In the genomic region with DNA sequence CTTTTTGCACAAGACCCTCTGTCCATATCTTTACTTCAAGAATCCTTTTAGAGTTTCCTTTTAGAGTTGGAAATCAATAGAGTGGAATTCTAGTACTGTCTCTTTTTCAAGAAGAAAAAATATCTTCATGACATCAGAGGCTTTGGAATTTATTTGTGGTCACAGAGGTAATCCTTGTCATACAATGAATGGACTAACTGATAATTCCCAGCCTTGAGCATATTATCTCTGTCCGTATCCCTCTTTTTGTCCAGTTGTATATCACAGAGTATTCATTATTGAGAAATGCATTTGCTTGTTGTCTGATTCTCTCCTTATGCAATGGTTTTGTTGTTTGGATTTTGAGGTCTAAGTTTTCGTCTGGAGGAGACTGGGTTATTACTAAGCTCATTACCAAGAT, we compare ENCODE assay signal across 32 cellular contexts.
A peak's percentile ranks its signal among the peaks of the same experiment; 100 is the strongest.
DNase-seq lines count a peak whose midpoint lies in the region; ATAC-seq, FAIRE-seq and TF ChIP-seq lines count a peak whose summit lies in the region.
"Had no signal": no experiment of that assay in that cellular context is flagged by ENCODE, and none has a peak within 500 bp of the region (broad histone marks: within the 10 kb centered on the region; RNA-seq: fewer than 3 reads in every experiment).

No MANE protein-coding gene starts in this region.

- CTCF ChIA-PET in activated CD8-positive, alpha-beta memory T cell treated with anti-CD3 and anti-CD28 coated beads, Interleukin-2, amount 10 ng/mL, durations not matched to agents 7 days and 5 days (lab: Charles Lee) = no interaction called here

- H3K27ac ChIP-seq in brain microvascular endothelial cell = no peak overlapping the region
- H3K27ac ChIP-seq in smooth muscle cell (ENCODE audit: low read depth) = peak overlapping the region; percentile 29
- H3K27ac ChIP-seq: adrenal gland, breast epithelium, esophagus squamous epithelium, gastrocnemius medialis, hepatocyte, parathyroid adenoma, upper lobe of right lung had no signal

- no peaks in the 10 kb centered on the region for H4K20me1 ChIP-seq in smooth muscle cell (ENCODE audit: low read depth)

- no peak for ATAC-seq in activated CD8-positive, alpha-beta memory T cell treated with anti-CD3 and anti-CD28 coated beads, Interleukin-2, amount 10 ng/mL, durations not matched to agents 7 days and 5 days
- ATAC-seq: gastrocnemius medialis, left cardiac atrium, upper lobe of right lung had no signal

- no peaks in the 10 kb centered on the region for H3K9me3 ChIP-seq in smooth muscle cell (replicated peaks; ENCODE audit: low read depth)
- H3K9me3 ChIP-seq: adrenal gland, breast epithelium, esophagus squamous epithelium, gastrocnemius medialis, HAP-1, upper lobe of right lung had no signal

- no peaks in the 10 kb centered on the region for H3F3A ChIP-seq in smooth muscle cell (ENCODE audit: low read depth)

- no peaks in the 10 kb centered on the region for H3K36me3 Mint-ChIP-seq in activated CD8-positive, alpha-beta memory T cell treated with anti-CD3 and anti-CD28 coated beads, Interleukin-2, amount 10 ng/mL, durations not matched to agents 7 days and 5 days
- H3K36me3 Mint-ChIP-seq: CD4-positive, CD25-positive, alpha-beta regulatory T cell had no signal

- no peak overlapping the region for H3K4me3 Mint-ChIP-seq in activated CD8-positive, alpha-beta memory T cell treated with anti-CD3 and anti-CD28 coated beads, Interleukin-2, amount 10 ng/mL, durations not matched to agents 7 days and 5 days
- H3K4me3 Mint-ChIP-seq: activated CD4-positive, alpha-beta memory T cell treated with anti-CD3 and anti-CD28 coated beads, Interleukin-2, amount 10 ng/mL, durations not matched to agents 7 days and 5 days; activated T-helper 1 cell treated with anti-CD3 and anti-CD28 coated beads, Interleukin-12 subunit alpha, Interleukin-12 subunit beta, Interleukin-2, Interleukin-4 antibody, amounts not matched to agents 30 ng/mL and 10 ng/mL and 1 ng/mL, durations not matched to agents 14 hours and 24 hours and 36 hours; CD4-positive, CD25-positive, alpha-beta regulatory T cell had no signal

- H3K9me3 Mint-ChIP-seq in activated CD8-positive, alpha-beta memory T cell treated with anti-CD3 and anti-CD28 coated beads, Interleukin-2, amount 10 ng/mL, durations not matched to agents 7 days and 5 days (ENCODE audit: low read depth) = no peaks in the 10 kb centered on the region
- H3K9me3 Mint-ChIP-seq: activated CD4-positive, alpha-beta memory T cell treated with anti-CD3 and anti-CD28 coated beads, Interleukin-2, amount 10 ng/mL, durations not matched to agents 7 days and 5 days; activated T-helper 1 cell treated with anti-CD3 and anti-CD28 coated beads, Interleukin-12 subunit alpha, Interleukin-12 subunit beta, Interleukin-2, Interleukin-4 antibody, amounts not matched to agents 30 ng/mL and 10 ng/mL and 1 ng/mL, durations not matched to agents 14 hours and 24 hours and 36 hours had no signal

- in situ Hi-C loops in brain microvascular endothelial cell (cut with HindIII; ENCODE audit: low pct_ligation_motif_present, low sequenced_read_pairs) = no loop called here

- H3K4me3 ChIP-seq in brain microvascular endothelial cell (ENCODE audit: low read depth, low read length) (no peak overlapping the region), smooth muscle cell (no peak overlapping the region)
- H3K4me3 ChIP-seq: adrenal gland, breast epithelium, esophagus squamous epithelium, gastrocnemius medialis, HAP-1, hepatocyte, upper lobe of right lung had no signal

- no peaks in the 10 kb centered on the region for H3K36me3 ChIP-seq in brain microvascular endothelial cell (replicated peaks)
- no peaks in the 10 kb centered on the region for H3K36me3 ChIP-seq in smooth muscle cell (ENCODE audit: low read depth)
- H3K36me3 ChIP-seq: adrenal gland, breast epithelium, esophagus squamous epithelium, gastrocnemius medialis, HAP-1, upper lobe of right lung had no signal

- no peak for FAIRE-seq in RCC 7860 (lab: Jason Lieb, UNC)
- FAIRE-seq: GM12891, small intestine had no signal

- peak overlapping the region; percentile 61 for H3K4me2 ChIP-seq in smooth muscle cell
- H3K4me2 ChIP-seq: hepatocyte had no signal

- no peak overlapping the region for H3K9ac ChIP-seq in smooth muscle cell (ENCODE audit: low read depth)
- H3K9ac ChIP-seq: parathyroid adenoma had no signal

- H3K79me2 ChIP-seq in smooth muscle cell (ENCODE audit: low read depth) = no peaks in the 10 kb centered on the region
- H3K79me2 ChIP-seq: hepatocyte, parathyroid adenoma had no signal

- H3K4me1 Mint-ChIP-seq in activated CD8-positive, alpha-beta memory T cell treated with anti-CD3 and anti-CD28 coated beads, Interleukin-2, amount 10 ng/mL, durations not matched to agents 7 days and 5 days = no peaks in the 10 kb centered on the region
- H3K4me1 Mint-ChIP-seq: activated CD4-positive, alpha-beta memory T cell treated with anti-CD3 and anti-CD28 coated beads, Interleukin-2, amount 10 ng/mL, durations not matched to agents 7 days and 5 days; CD4-positive, CD25-positive, alpha-beta regulatory T cell had no signal

- H3K4me1 ChIP-seq in smooth muscle cell (ENCODE audit: low read depth) = peaks cover 10% of the 10 kb centered on the region
- H3K4me1 ChIP-seq: adrenal gland, breast epithelium, esophagus squamous epithelium, gastrocnemius medialis, HAP-1, parathyroid adenoma, upper lobe of right lung had no signal

- no peaks in the 10 kb centered on the region for H3K27me3 ChIP-seq in brain microvascular endothelial cell (replicated peaks)
- no peaks in the 10 kb centered on the region for H3K27me3 ChIP-seq in smooth muscle cell (ENCODE audit: low read depth)
- H3K27me3 ChIP-seq: adrenal gland, breast epithelium, esophagus squamous epithelium, gastrocnemius medialis, hepatocyte, upper lobe of right lung had no signal

- DNase-seq in ELR (ENCODE audit: low read depth) (peak; percentile 13), RCC 7860 (ENCODE audit: low spot score) (peak; percentile 10), brain microvascular endothelial cell (peak; percentile 9), smooth muscle cell (lab: John Stamatoyannopoulos, UW; ENCODE audit: unreplicated experiment) (no peak), kidney tubule cell (ENCODE audit: low spot score) (no peak), hepatic stellate cell (ENCODE audit: low spot score) (no peak)
- DNase-seq in activated CD8-positive, alpha-beta memory T cell treated with anti-CD3 and anti-CD28 coated beads, Interleukin-2, amount 10 ng/mL, durations not matched to agents 7 days and 5 days = no peak
- DNase-seq in activated naive CD4-positive, alpha-beta T cell treated with anti-CD3 and anti-CD28 coated beads, Interleukin-2, amount 50 U/mL, for 16 hours = no peak
- DNase-seq: activated CD4-positive, alpha-beta memory T cell treated with anti-CD3 and anti-CD28 coated beads, Interleukin-2, amount 10 ng/mL, durations not matched to agents 7 days and 5 days; activated CD8-positive, alpha-beta memory T cell treated with anti-CD3 and anti-CD28 coated beads, Interleukin-2, amount 50 U/mL, for 48 hours; activated naive CD4-positive, alpha-beta T cell treated with Interleukin-2 at 50 U/mL for 16 hours; adrenal gland; AML-193; CD4-positive, CD25-positive, alpha-beta regulatory T cell; esophagus squamous epithelium; gastrocnemius medialis; left cardiac atrium; NCI-H1048; NCI-H187 treated with DMSO at 0.1 percent for 48 hours; NCI-H2171; NCI-H524; Right ventricle myocardium superior; small intestine; stimulated activated naive CD4-positive, alpha-beta T cell; T-helper 9 cell; upper lobe of right lung had no signal

- peak overlapping the region; percentile 39 for H2AFZ ChIP-seq in smooth muscle cell (ENCODE audit: low read depth)
- H2AFZ ChIP-seq: hepatocyte, parathyroid adenoma had no signal

- no peak for TF ChIP-seq CTCF in brain microvascular endothelial cell (IDR thresholded peaks at IDR 0.05; ENCODE audit: low read depth, low read length, missing control alignments)
- TF ChIP-seq CTCF in smooth muscle cell (IDR thresholded peaks at IDR 0.05; ENCODE audit: borderline replicate concordance, insufficient read depth, poor library complexity, severe bottlenecking) = no peak

- no peak overlapping the region for H3K27ac Mint-ChIP-seq in activated CD8-positive, alpha-beta memory T cell treated with anti-CD3 and anti-CD28 coated beads, Interleukin-2, amount 10 ng/mL, durations not matched to agents 7 days and 5 days
- H3K27ac Mint-ChIP-seq: activated CD4-positive, alpha-beta memory T cell treated with anti-CD3 and anti-CD28 coated beads, Interleukin-2, amount 10 ng/mL, durations not matched to agents 7 days and 5 days; activated T-helper 1 cell treated with anti-CD3 and anti-CD28 coated beads, Interleukin-12 subunit alpha, Interleukin-12 subunit beta, Interleukin-2, Interleukin-4 antibody, amounts not matched to agents 30 ng/mL and 10 ng/mL and 1 ng/mL, durations not matched to agents 14 hours and 24 hours and 36 hours; CD4-positive, CD25-positive, alpha-beta regulatory T cell had no signal

- H3K27me3 Mint-ChIP-seq in activated CD8-positive, alpha-beta memory T cell treated with anti-CD3 and anti-CD28 coated beads, Interleukin-2, amount 10 ng/mL, durations not matched to agents 7 days and 5 days = no peaks in the 10 kb centered on the region
- H3K27me3 Mint-ChIP-seq: activated CD4-positive, alpha-beta memory T cell treated with anti-CD3 and anti-CD28 coated beads, Interleukin-2, amount 10 ng/mL, durations not matched to agents 7 days and 5 days; CD4-positive, CD25-positive, alpha-beta regulatory T cell had no signal

- 9% methylated on average over 2 of the region's 2 CpGs for WGBS in smooth muscle cell (ENCODE audit: low lambda C conversion rate)

Comparison
In these comparisons a context has a peak if more than half of its experiments do, and no peak if none do; other contexts are left out.
1. DNase-seq: peak in ELR (single experiment), RCC 7860 (single experiment) and brain microvascular endothelial cell (single experiment); none in smooth muscle cell (single experiment), activated CD8-positive, alpha-beta memory T cell treated with anti-CD3 and anti-CD28 coated beads, Interleukin-2, amount 10 ng/mL, durations not matched to agents 7 days and 5 days (single experiment), kidney tubule cell (single experiment), hepatic stellate cell (single experiment) and activated naive CD4-positive, alpha-beta T cell treated with anti-CD3 and anti-CD28 coated beads, Interleukin-2, amount 50 U/mL, for 16 hours (single experiment).